ENCODE assay signal across 19 cellular contexts in the genomic region with DNA sequence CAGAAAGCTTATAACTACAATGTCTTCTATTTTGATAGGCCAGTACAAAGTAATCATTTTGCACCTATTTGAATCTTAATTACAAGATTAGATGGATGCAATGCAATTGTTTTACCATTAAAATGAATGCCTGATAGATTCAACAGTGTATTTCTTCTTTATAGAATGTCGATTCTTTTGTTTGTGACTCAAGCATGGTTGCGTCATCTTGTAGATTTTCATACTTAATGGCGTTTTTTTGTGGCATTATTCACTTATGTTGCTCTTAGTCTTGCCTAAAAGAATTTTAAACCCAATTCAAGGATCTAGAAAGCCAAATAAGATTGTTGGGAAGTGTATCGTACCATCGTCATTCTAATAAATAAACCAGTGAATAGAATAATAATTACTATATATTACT. TPM values are rescaled to one million over a fixed set of nuclear protein-coding genes. Genes with fewer than 3 reads are reported as not detected.
A peak's percentile ranks its signal among the peaks of the same experiment; 100 is the strongest.
DNase-seq lines count a peak whose midpoint lies in the region; ATAC-seq and TF ChIP-seq lines count a peak whose summit lies in the region.
"Had no signal": no experiment of that assay in that cellular context is flagged by ENCODE, and none has a peak within 500 bp of the region (broad histone marks: within the 10 kb centered on the region; RNA-seq: fewer than 3 reads in every experiment).

No MANE protein-coding gene starts in this region.

- no peaks in the 10 kb centered on the region for H3K27me3 ChIP-seq in Peyer's patch
- H3K27me3 ChIP-seq: BLaER1 treated with 17β-estradiol and CSF1 and Interleukin-3, amounts not matched to agents 10 nM and 100 nM; heart left ventricle; left lung; uterus had no signal

- in situ Hi-C loops in GM13976 (cut with MboI; ENCODE audit: low sequenced_read_pairs, unreplicated experiment): no loop called here

- H3K4me3 Mint-ChIP-seq in natural killer cell treated with Interleukin-12 subunit alpha and Interleukin-12 subunit beta and Interleukin-15 and Interleukin-18, amount 100 ng/mL, for 72 hours: peak overlapping the region; percentile 80
- H3K4me3 Mint-ChIP-seq in natural killer cell (no peak overlapping the region), T-helper 17 cell (peak overlapping the region; percentile 85), type B pancreatic cell (no peak overlapping the region)
- H3K4me3 Mint-ChIP-seq: activated CD8-positive, alpha-beta T cell treated with anti-CD3 and anti-CD28 coated beads for 36 hours had no signal

- H3K9me3 ChIP-seq in T-helper 17 cell (ENCODE audit: control insufficient read depth, low read length, poor library complexity, severe bottlenecking): no peaks in the 10 kb centered on the region
- H3K9me3 ChIP-seq in Peyer's patch: no peaks in the 10 kb centered on the region
- H3K9me3 ChIP-seq: BLaER1 treated with 17β-estradiol and CSF1 and Interleukin-3, amounts not matched to agents 10 nM and 100 nM; heart left ventricle; left lung; uterus had no signal

- ATAC-seq in natural killer cell treated with Interleukin-12 subunit alpha and Interleukin-12 subunit beta and Interleukin-15 and Interleukin-18, amount 100 ng/mL, for 72 hours: no peak
- no peak for ATAC-seq in natural killer cell
- ATAC-seq in T-helper 17 cell: no peak
- ATAC-seq: heart left ventricle; left lung; naive thymus-derived CD4-positive, alpha-beta T cell had no signal

- no peak overlapping the region for H3K27ac Mint-ChIP-seq in natural killer cell treated with Interleukin-12 subunit alpha and Interleukin-12 subunit beta and Interleukin-15 and Interleukin-18, amount 100 ng/mL, for 72 hours
- H3K27ac Mint-ChIP-seq in natural killer cell (no peak overlapping the region), T-helper 17 cell (peak overlapping the region; percentile 93), type B pancreatic cell (peak overlapping the region; percentile 44)

- H3K4me3 ChIP-seq in Peyer's patch: no peak overlapping the region
- H3K4me3 ChIP-seq: BLaER1 treated with 17β-estradiol and CSF1 and Interleukin-3, amounts not matched to agents 10 nM and 100 nM; uterus had no signal

- intact Hi-C loops in natural killer cell (cut with micrococcal nuclease): no loop called here

- peaks cover 3 to 11% of the 10 kb centered on the region in 2 donors for H3K4me1 Mint-ChIP-seq in natural killer cell treated with Interleukin-12 subunit alpha and Interleukin-12 subunit beta and Interleukin-15 and Interleukin-18, amount 100 ng/mL, for 72 hours (ENCODE audit: low read depth in 2 of 2)
- H3K4me1 Mint-ChIP-seq in natural killer cell (peaks cover 4 to 5% of the 10 kb centered on the region in 2 donors), T-helper 17 cell (peaks cover 18% of the 10 kb centered on the region), type B pancreatic cell (ENCODE audit: unreplicated experiment) (peaks cover 62% of the 10 kb centered on the region)

- no peak for DNase-seq in natural killer cell treated with Interleukin-12 subunit alpha and Interleukin-12 subunit beta and Interleukin-15 and Interleukin-18, amount 100 ng/mL, for 72 hours (ENCODE audit: low spot score)
- no peak for DNase-seq in natural killer cell
- no peak for DNase-seq in T-helper 17 cell
- DNase-seq in fibroblast of gingiva (ENCODE audit: low read depth): peak; percentile 42
- no peak for DNase-seq in type B pancreatic cell (ENCODE audit: extremely low spot score, unreplicated experiment)
- DNase-seq in stimulated activated CD4-positive, alpha-beta T cell treated with anti-CD3 and anti-CD28 coated beads, Interleukin-1b, Interleukin-23, amount 100 ng/mL, for 48 hours: no peak
- no peak for DNase-seq in Peyer's patch
- no peak for DNase-seq in GM13976 (ENCODE audit: low spot score)
- DNase-seq: activated CD8-positive, alpha-beta T cell treated with anti-CD3 and anti-CD28 coated beads for 36 hours; activated gamma-delta T cell; heart left ventricle; left lung; naive thymus-derived CD4-positive, alpha-beta T cell; NCI-H1436 treated with DMSO at 0.1 percent for 48 hours; NCI-H748 treated with DMSO at 0.1 percent for 48 hours; right cardiac atrium; stimulated activated naive CD4-positive, alpha-beta T cell; uterus had no signal

- no peaks in the 10 kb centered on the region for H3K9me3 Mint-ChIP-seq in natural killer cell treated with Interleukin-12 subunit alpha and Interleukin-12 subunit beta and Interleukin-15 and Interleukin-18, amount 100 ng/mL, for 72 hours
- H3K9me3 Mint-ChIP-seq in natural killer cell (no peaks in the 10 kb centered on the region), type B pancreatic cell (no peaks in the 10 kb centered on the region)
- H3K9me3 Mint-ChIP-seq: activated CD8-positive, alpha-beta T cell treated with anti-CD3 and anti-CD28 coated beads for 36 hours had no signal

- peak overlapping the region in 1 of 4 donors; percentile 54 for H3K27ac ChIP-seq in Peyer's patch
- H3K27ac ChIP-seq: BLaER1 treated with 17β-estradiol and CSF1 and Interleukin-3, amounts not matched to agents 10 nM and 100 nM; uterus had no signal

- TF ChIP-seq POLR2A in Peyer's patch (IDR thresholded peaks at IDR 0.05): no peak

- peaks cover 0 to 2% of the 10 kb centered on the region in 2 donors for H3K27me3 Mint-ChIP-seq in natural killer cell treated with Interleukin-12 subunit alpha and Interleukin-12 subunit beta and Interleukin-15 and Interleukin-18, amount 100 ng/mL, for 72 hours
- peaks cover 8 to 27% of the 10 kb centered on the region in 2 donors for H3K27me3 Mint-ChIP-seq in natural killer cell (ENCODE audit: low read depth in 2 of 2)
- peaks cover 3% of the 10 kb centered on the region for H3K27me3 Mint-ChIP-seq in T-helper 17 cell
- H3K27me3 Mint-ChIP-seq in type B pancreatic cell: no peaks in the 10 kb centered on the region

- TF ChIP-seq CTCF in natural killer cell (IDR thresholded peaks at IDR 0.05) (no peak), type B pancreatic cell (conservative IDR thresholded peaks at IDR 0.05) (no peak), Peyer's patch (IDR thresholded peaks at IDR 0.05) (no peak), GM13976 (IDR thresholded peaks at IDR 0.05; ENCODE audit: borderline replicate concordance, control extremely low read depth, extremely low read depth, insufficient read depth, missing control alignments) (no peak)

- no peaks in the 10 kb centered on the region for H3K4me1 ChIP-seq in Peyer's patch
- H3K4me1 ChIP-seq: uterus had no signal

- H3K36me3 Mint-ChIP-seq in natural killer cell treated with Interleukin-12 subunit alpha and Interleukin-12 subunit beta and Interleukin-15 and Interleukin-18, amount 100 ng/mL, for 72 hours: no peaks in the 10 kb centered on the region
- no peaks in the 10 kb centered on the region for H3K36me3 Mint-ChIP-seq in natural killer cell
- H3K36me3 Mint-ChIP-seq in T-helper 17 cell (ENCODE audit: low read depth): peaks cover 5% of the 10 kb centered on the region
- no peaks in the 10 kb centered on the region for H3K36me3 Mint-ChIP-seq in type B pancreatic cell
- H3K36me3 Mint-ChIP-seq: naive thymus-derived CD4-positive, alpha-beta T cell had no signal

- peaks cover 0 to 7% (median 0%) of the 10 kb centered on the region in 3 donors for H3K36me3 ChIP-seq in Peyer's patch
- H3K36me3 ChIP-seq: BLaER1 treated with 17β-estradiol and CSF1 and Interleukin-3, amounts not matched to agents 10 nM and 100 nM; uterus had no signal

RNA-seq across cellular contexts. Expression of a gene that starts 21.4 kb away (rescaled TPM):
- total RNA-seq in natural killer cell treated with Interleukin-12 subunit alpha and Interleukin-12 subunit beta and Interleukin-15 and Interleukin-18, amount 100 ng/mL, for 72 hours: 10 to 100 TPM; 24.5 to 29.5 TPM
- total RNA-seq in natural killer cell: 10 to 100 TPM; 40.3 to 68.3 (median 56.7) TPM
- 10 to 100 TPM; 51.6 to 54.0 TPM for total RNA-seq in T-helper 17 cell
- 29.4 and 35.4 TPM in 2 replicates for total RNA-seq in type B pancreatic cell (ENCODE audit: low replicate concordance)
- 100 to 1,000 TPM; 168 to 254 (median 184) TPM for total RNA-seq in Peyer's patch

Comparison
In these comparisons a context has a peak if more than half of its experiments do, and no peak if none do; other contexts are left out.
1. H3K4me3 Mint-ChIP-seq: peak in natural killer cell treated with Interleukin-12 subunit alpha and Interleukin-12 subunit beta and Interleukin-15 and Interleukin-18, amount 100 ng/mL, for 72 hours (single experiment) and T-helper 17 cell (single experiment); none in natural killer cell (single experiment) and type B pancreatic cell (single experiment).
2. H3K27ac Mint-ChIP-seq: peak in T-helper 17 cell (single experiment) and type B pancreatic cell (single experiment); none in natural killer cell treated with Interleukin-12 subunit alpha and Interleukin-12 subunit beta and Interleukin-15 and Interleukin-18, amount 100 ng/mL, for 72 hours (0 of 2) and natural killer cell (0 of 2).